Comparison of ENCODE assay signal across 1 cellular context in the genomic region with DNA sequence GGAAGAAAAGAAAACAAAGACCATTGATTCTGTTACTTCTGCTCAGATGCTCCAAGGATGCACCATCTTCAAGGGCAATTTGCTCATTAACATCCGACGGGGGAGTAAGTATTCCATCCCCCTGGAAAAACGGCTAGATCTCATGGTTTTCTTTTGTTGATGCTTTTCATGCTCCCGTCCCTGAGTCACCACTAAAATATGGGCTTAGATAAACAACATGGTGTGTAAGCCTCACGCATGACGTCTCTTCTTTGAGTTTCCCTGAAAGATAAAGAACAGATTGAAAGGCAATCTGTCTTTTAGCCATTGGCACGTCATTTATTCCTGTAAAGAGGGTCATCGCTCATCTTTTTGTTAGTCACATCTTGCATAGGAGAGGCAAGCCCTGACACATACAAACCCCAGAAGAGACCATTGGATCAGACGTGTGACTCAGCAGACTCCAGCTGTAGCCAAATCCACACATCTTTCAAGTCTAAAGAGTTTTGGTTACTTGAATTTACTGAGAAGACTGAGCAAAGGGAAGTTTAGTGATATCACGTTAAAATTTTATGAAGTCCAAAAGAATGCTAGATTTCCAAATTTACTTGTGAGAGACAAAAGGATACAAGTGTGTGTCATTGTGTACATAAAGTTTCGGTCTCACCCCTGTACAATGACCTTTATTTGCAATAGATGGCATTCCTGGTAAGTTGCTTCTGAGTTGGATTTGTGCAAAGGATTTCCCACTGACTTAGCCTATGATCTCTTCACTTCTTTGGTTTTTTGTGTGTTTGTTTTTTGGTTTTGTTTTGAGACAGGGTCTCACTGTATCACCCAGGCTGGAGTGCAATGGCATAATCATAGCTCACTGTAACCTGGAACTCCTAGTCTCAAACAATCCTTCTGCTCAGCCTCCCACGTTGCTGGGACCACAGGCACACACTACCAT.
TF ChIP-seq lines count a peak whose summit lies in the region.

No MANE protein-coding gene starts in this region.

TF ChIP-seq in SK-N-SH treated with all-trans-retinoic acid at 6 μM for 48 hours, 23 proteins besides CTCF, POLR2A, EP300 and RAD21 (continued from another document):
- TF ChIP-seq, protein P1, sequence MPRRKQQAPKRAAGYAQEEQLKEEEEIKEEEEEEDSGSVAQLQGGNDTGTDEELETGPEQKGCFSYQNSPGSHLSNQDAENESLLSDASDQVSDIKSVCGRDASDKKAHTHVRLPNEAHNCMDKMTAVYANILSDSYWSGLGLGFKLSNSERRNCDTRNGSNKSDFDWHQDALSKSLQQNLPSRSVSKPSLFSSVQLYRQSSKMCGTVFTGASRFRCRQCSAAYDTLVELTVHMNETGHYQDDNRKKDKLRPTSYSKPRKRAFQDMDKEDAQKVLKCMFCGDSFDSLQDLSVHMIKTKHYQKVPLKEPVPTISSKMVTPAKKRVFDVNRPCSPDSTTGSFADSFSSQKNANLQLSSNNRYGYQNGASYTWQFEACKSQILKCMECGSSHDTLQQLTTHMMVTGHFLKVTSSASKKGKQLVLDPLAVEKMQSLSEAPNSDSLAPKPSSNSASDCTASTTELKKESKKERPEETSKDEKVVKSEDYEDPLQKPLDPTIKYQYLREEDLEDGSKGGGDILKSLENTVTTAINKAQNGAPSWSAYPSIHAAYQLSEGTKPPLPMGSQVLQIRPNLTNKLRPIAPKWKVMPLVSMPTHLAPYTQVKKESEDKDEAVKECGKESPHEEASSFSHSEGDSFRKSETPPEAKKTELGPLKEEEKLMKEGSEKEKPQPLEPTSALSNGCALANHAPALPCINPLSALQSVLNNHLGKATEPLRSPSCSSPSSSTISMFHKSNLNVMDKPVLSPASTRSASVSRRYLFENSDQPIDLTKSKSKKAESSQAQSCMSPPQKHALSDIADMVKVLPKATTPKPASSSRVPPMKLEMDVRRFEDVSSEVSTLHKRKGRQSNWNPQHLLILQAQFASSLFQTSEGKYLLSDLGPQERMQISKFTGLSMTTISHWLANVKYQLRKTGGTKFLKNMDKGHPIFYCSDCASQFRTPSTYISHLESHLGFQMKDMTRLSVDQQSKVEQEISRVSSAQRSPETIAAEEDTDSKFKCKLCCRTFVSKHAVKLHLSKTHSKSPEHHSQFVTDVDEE (CRISPR knock-in tag; IDR thresholded peaks at IDR 0.05) = 0 out of 2 replicates have a peak, but pooled peaks have one; percentile 48
- TF ChIP-seq ARNTL (CRISPR knock-in tag; IDR thresholded peaks at IDR 0.05; ENCODE audit: borderline replicate concordance, low read depth) = no peak
- TF ChIP-seq RARB (CRISPR knock-in tag; IDR thresholded peaks at IDR 0.05) = peak; percentile 97
- peak; percentile 92 for TF ChIP-seq ZFP3 (CRISPR knock-in tag; IDR thresholded peaks at IDR 0.05)
- TF ChIP-seq ZNF8 (CRISPR knock-in tag; IDR thresholded peaks at IDR 0.05) = no peak
- TF ChIP-seq, protein P2, sequence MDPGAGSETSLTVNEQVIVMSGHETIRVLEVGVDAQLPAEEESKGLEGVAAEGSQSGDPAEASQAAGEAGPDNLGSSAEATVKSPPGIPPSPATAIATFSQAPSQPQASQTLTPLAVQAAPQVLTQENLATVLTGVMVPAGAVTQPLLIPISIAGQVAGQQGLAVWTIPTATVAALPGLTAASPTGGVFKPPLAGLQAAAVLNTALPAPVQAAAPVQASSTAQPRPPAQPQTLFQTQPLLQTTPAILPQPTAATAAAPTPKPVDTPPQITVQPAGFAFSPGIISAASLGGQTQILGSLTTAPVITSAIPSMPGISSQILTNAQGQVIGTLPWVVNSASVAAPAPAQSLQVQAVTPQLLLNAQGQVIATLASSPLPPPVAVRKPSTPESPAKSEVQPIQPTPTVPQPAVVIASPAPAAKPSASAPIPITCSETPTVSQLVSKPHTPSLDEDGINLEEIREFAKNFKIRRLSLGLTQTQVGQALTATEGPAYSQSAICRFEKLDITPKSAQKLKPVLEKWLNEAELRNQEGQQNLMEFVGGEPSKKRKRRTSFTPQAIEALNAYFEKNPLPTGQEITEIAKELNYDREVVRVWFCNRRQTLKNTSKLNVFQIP (CRISPR knock-in tag; IDR thresholded peaks at IDR 0.05; ENCODE audit: borderline replicate concordance, low read depth) = peak; percentile 92; the same call in 1 of the 2 replicates
- peak; percentile 95 for TF ChIP-seq SNAI2 (CRISPR knock-in tag; IDR thresholded peaks at IDR 0.05)
- TF ChIP-seq GLIS3 (CRISPR knock-in tag; IDR thresholded peaks at IDR 0.05) = peak; percentile 90; the same call in 1 of the 2 replicates
- TF ChIP-seq ESRRG (CRISPR knock-in tag; IDR thresholded peaks at IDR 0.05) = no peak; the same call in 1 of the 2 replicates
- TF ChIP-seq, protein P3, sequence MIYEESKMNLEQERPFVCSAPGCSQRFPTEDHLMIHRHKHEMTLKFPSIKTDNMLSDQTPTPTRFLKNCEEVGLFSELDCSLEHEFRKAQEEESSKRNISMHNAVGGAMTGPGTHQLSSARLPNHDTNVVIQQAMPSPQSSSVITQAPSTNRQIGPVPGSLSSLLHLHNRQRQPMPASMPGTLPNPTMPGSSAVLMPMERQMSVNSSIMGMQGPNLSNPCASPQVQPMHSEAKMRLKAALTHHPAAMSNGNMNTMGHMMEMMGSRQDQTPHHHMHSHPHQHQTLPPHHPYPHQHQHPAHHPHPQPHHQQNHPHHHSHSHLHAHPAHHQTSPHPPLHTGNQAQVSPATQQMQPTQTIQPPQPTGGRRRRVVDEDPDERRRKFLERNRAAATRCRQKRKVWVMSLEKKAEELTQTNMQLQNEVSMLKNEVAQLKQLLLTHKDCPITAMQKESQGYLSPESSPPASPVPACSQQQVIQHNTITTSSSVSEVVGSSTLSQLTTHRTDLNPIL (CRISPR knock-in tag; IDR thresholded peaks at IDR 0.05; ENCODE audit: low read depth) = peak; percentile 97
- TF ChIP-seq, protein P4, sequence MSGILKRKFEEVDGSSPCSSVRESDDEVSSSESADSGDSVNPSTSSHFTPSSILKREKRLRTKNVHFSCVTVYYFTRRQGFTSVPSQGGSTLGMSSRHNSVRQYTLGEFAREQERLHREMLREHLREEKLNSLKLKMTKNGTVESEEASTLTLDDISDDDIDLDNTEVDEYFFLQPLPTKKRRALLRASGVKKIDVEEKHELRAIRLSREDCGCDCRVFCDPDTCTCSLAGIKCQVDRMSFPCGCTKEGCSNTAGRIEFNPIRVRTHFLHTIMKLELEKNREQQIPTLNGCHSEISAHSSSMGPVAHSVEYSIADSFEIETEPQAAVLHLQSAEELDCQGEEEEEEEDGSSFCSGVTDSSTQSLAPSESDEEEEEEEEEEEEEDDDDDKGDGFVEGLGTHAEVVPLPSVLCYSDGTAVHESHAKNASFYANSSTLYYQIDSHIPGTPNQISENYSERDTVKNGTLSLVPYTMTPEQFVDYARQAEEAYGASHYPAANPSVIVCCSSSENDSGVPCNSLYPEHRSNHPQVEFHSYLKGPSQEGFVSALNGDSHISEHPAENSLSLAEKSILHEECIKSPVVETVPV (CRISPR knock-in tag; IDR thresholded peaks at IDR 0.05) = 0 out of 2 replicates have a peak, but pooled peaks have one; percentile 47
- peak; percentile 80; the same call in 1 of the 2 replicates for TF ChIP-seq PATZ1 (CRISPR knock-in tag; IDR thresholded peaks at IDR 0.05; ENCODE audit: borderline replicate concordance)
- TF ChIP-seq ISL1 (CRISPR knock-in tag; IDR thresholded peaks at IDR 0.05) = peak; percentile 97
